In genomic region chr11:9302448-9302847, GRCh38 we compare ENCODE assay signal across 16 cellular contexts.
"Had no signal": no experiment of that assay in that cellular context is flagged by ENCODE, and none has a peak within 500 bp of the region (broad histone marks: within the 10 kb centered on the region; RNA-seq: fewer than 3 reads in every experiment).

No MANE protein-coding gene starts in this region.

- H3K9me3 ChIP-seq: ovary, sigmoid colon, spleen, upper lobe of left lung had no signal

- H3K4me3 ChIP-seq: ovary, sigmoid colon, spleen, upper lobe of left lung had no signal

- H3K27me3 ChIP-seq: foreskin keratinocyte, ovary, sigmoid colon, spleen, upper lobe of left lung had no signal

- H3K27ac ChIP-seq: foreskin keratinocyte, ovary, sigmoid colon, upper lobe of left lung, VCaP had no signal

- H3K4me1 ChIP-seq: sigmoid colon, upper lobe of left lung had no signal

- ATAC-seq: activated CD8-positive, alpha-beta T cell treated with anti-CD3 and anti-CD28 coated beads for 36 hours; activated naive CD4-positive, alpha-beta T cell treated with anti-CD3 and anti-CD28 coated beads, Interleukin-2, amount 50 U/mL, for 72 hours; activated T-cell treated with anti-CD3 and anti-CD28 coated beads, Interleukin-2, amount 50 U/mL, for 4 hours; foreskin keratinocyte; stimulated activated naive CD8-positive, alpha-beta T cell treated with anti-CD3 and anti-CD28 coated beads, Interleukin-15, amount 100 ng/mL, for 72 hours had no signal

- H3K36me3 ChIP-seq: ovary had no signal

- DNase-seq: activated CD4-positive, alpha-beta T cell treated with anti-CD3 and anti-CD28 coated beads for 4 hours; activated CD8-positive, alpha-beta T cell treated with anti-CD3 and anti-CD28 coated beads for 36 hours; activated effector memory CD4-positive, alpha-beta T cell treated with Interleukin-2 at 50 U/mL for 16 hours; activated T-cell treated with anti-CD3 and anti-CD28 coated beads, Interleukin-2, amount 50 U/mL, for 4 hours; anterior cingulate cortex; foreskin keratinocyte; nephron progenitor cell; ovary; sigmoid colon; spleen; stimulated activated naive CD8-positive, alpha-beta T cell treated with anti-CD3 and anti-CD28 coated beads, Interleukin-15, amount 100 ng/mL, for 72 hours; T-helper 1 cell; T1000; upper lobe of left lung had no signal
